In genomic region chr19:11096210-11096841, GRCh38 we compare ENCODE assay signal across 8 cellular contexts. TPM values are rescaled to one million over a fixed set of nuclear protein-coding genes. Genes with fewer than 3 reads are reported as not detected.
DNase-seq lines count a peak whose midpoint lies in the region; ATAC-seq and TF ChIP-seq lines count a peak whose summit lies in the region.

No MANE protein-coding gene starts in this region.

- DNase-seq in Calu3 = no peak
- DNase-seq in Panc1 (ENCODE audit: low read depth, low spot score) = no peak
- no peak for DNase-seq in central memory CD8-positive, alpha-beta T cell (ENCODE audit: low spot score in 2 of 2)
- DNase-seq in erythroblast (lab: John Stamatoyannopoulos, UW) = no peak

- peak; percentile 54 for ATAC-seq in GM21786 (IDR thresholded peaks at IDR 0.05; ENCODE audit: unreplicated experiment)
- ATAC-seq in Panc1 = no peak
- peak; percentile 12 for ATAC-seq in central memory CD8-positive, alpha-beta T cell (replicated peaks; ENCODE audit: extremely low read depth, poor library complexity, severe bottlenecking)
- no peak for ATAC-seq in GM19395 (IDR thresholded peaks at IDR 0.05; ENCODE audit: unreplicated experiment)
- ATAC-seq in GM21367 (IDR thresholded peaks at IDR 0.05; ENCODE audit: unreplicated experiment) = no peak

- POLR2A ChIA-PET in Panc1 (lab: Charles Lee) = no interaction called here

- H3K27ac ChIP-seq in Panc1 (ENCODE audit: low read length) (peak overlapping the region; percentile 39; the same call in 1 of the 2 replicates), mucosa of rectum (ENCODE audit: low read depth in 2 of 2, low read length in 2 of 2) (peak overlapping the region; percentile 83 to 95)

- no peaks in the 10 kb centered on the region for H3K9me3 ChIP-seq in Panc1 (ENCODE audit: control insufficient read depth, insufficient read depth, low read depth, low read length)
- no peaks in the 10 kb centered on the region for H3K9me3 ChIP-seq in mucosa of rectum (ENCODE audit: control insufficient read depth in 2 of 2, low read length in 2 of 2)

- peaks cover 95% of the 10 kb centered on the region for H3K36me3 Mint-ChIP-seq in Calu3 (ENCODE audit: insufficient read depth, unreplicated experiment)
- peaks cover 40% of the 10 kb centered on the region for H3K36me3 Mint-ChIP-seq in central memory CD8-positive, alpha-beta T cell (ENCODE audit: insufficient read depth)

- peaks cover 2% of the 10 kb centered on the region; the same call in 1 of the 2 replicates for H3K36me3 ChIP-seq in Panc1 (ENCODE audit: control insufficient read depth, insufficient read depth, low read length)
- H3K36me3 ChIP-seq in mucosa of rectum (ENCODE audit: control insufficient read depth in 2 of 2, insufficient read depth in 2 of 2, low read length in 2 of 2) = peaks cover 0 to 6% of the 10 kb centered on the region in 2 donors

- H3K9ac ChIP-seq in mucosa of rectum (ENCODE audit: low read depth in 1 of 2, low read length in 2 of 2) = peak overlapping the region in 1 of 2 donors; percentile 31

- intact Hi-C loops in Calu3 (cut with micrococcal nuclease; ENCODE audit: unreplicated experiment) = no loop called here
- intact Hi-C loops in Panc1 (cut with micrococcal nuclease; ENCODE audit: unreplicated experiment) = no loop called here

- H3K4me3 Mint-ChIP-seq in Calu3 (ENCODE audit: low read depth, unreplicated experiment) = peak overlapping the region; percentile 84
- H3K4me3 Mint-ChIP-seq in central memory CD8-positive, alpha-beta T cell = peak overlapping the region; percentile 64

- TF ChIP-seq POLR2A in erythroblast (IDR thresholded peaks at IDR 0.05; ENCODE audit: low read length) = no peak

- peaks cover 34% of the 10 kb centered on the region for H3K4me1 ChIP-seq in Panc1 (ENCODE audit: control insufficient read depth, insufficient read depth, low read length)
- H3K4me1 ChIP-seq in mucosa of rectum (ENCODE audit: control insufficient read depth in 2 of 2, insufficient read depth in 2 of 2, low read length in 2 of 2) = peaks cover 29 to 32% of the 10 kb centered on the region in 2 donors

- BruUV-seq in Calu3 (replicated peaks; lab: Mats Ljungman, UMichigan) = no TSS peak
- BruUV-seq in Panc1 (replicated peaks; lab: Mats Ljungman, UMichigan) = no TSS peak

- CTCF ChIA-PET in Calu3 (lab: Charles Lee) (no interaction called here), Panc1 (lab: Charles Lee) (no interaction called here)

- H3K4me3 ChIP-seq in Panc1 (ENCODE audit: low read depth in 2 of 2, low read length in 2 of 2) = no peak overlapping the region
- peak overlapping the region in 1 of 2 donors; percentile 37 for H3K4me3 ChIP-seq in mucosa of rectum (ENCODE audit: low read length in 2 of 2)

- H3K9me3 Mint-ChIP-seq in Calu3 (ENCODE audit: low read depth, unreplicated experiment) = no peaks in the 10 kb centered on the region
- no peaks in the 10 kb centered on the region for H3K9me3 Mint-ChIP-seq in central memory CD8-positive, alpha-beta T cell

- H3K27ac Mint-ChIP-seq in Calu3 (ENCODE audit: unreplicated experiment) = peak overlapping the region; percentile 99
- peak overlapping the region; percentile 94 for H3K27ac Mint-ChIP-seq in central memory CD8-positive, alpha-beta T cell (ENCODE audit: low read depth)

- peaks cover 15% of the 10 kb centered on the region for H3K4me1 Mint-ChIP-seq in Calu3 (ENCODE audit: low read depth, unreplicated experiment)
- peaks cover 38% of the 10 kb centered on the region for H3K4me1 Mint-ChIP-seq in central memory CD8-positive, alpha-beta T cell

- H3K27me3 Mint-ChIP-seq in Calu3 (ENCODE audit: unreplicated experiment) = no peaks in the 10 kb centered on the region
- no peaks in the 10 kb centered on the region for H3K27me3 Mint-ChIP-seq in central memory CD8-positive, alpha-beta T cell

- TF ChIP-seq CTCF in Calu3 (IDR thresholded peaks at IDR 0.05; ENCODE audit: unreplicated experiment) = no peak
- no peak for TF ChIP-seq CTCF in Panc1 (IDR thresholded peaks at IDR 0.05)

- H3K27me3 ChIP-seq in Panc1 (ENCODE audit: control insufficient read depth, insufficient read depth, low read length) (no peaks in the 10 kb centered on the region), mucosa of rectum (ENCODE audit: control insufficient read depth in 2 of 2, insufficient read depth in 2 of 2, low read length in 2 of 2) (no peaks in the 10 kb centered on the region)

- in situ Hi-C loops in Panc1 (cut with HindIII; ENCODE audit: low pct_unique_long_range_greater_than_20kb, low sequenced_read_pairs) = no loop called here

RNA-seq across cellular contexts. Expression of gene LDLR, which starts 7.1 kb away (rescaled TPM):
- 289 and 294 TPM in 2 replicates for total RNA-seq in Calu3 (2022)
- 203 TPM for total RNA-seq in Panc1 (2021; ENCODE audit: unreplicated experiment)
- 110 TPM for polyA plus RNA-seq in Panc1 (2012; ENCODE audit: insufficient read length)

RNA-seq across cellular contexts. Expression of gene SPC24, which starts 59.3 kb away (rescaled TPM):
- 31.8 and 36.4 TPM in 2 replicates for total RNA-seq in Calu3 (2022)
- 50.6 TPM for total RNA-seq in Panc1 (2021; ENCODE audit: unreplicated experiment)
- polyA plus RNA-seq in Panc1 (2012; ENCODE audit: insufficient read length) = 26.9 TPM

Comparison
In these comparisons a context has a peak if more than half of its experiments do, and no peak if none do; other contexts are left out.
1. ATAC-seq: peak in GM21786 (single experiment) and central memory CD8-positive, alpha-beta T cell (single experiment); none in Panc1 (single experiment), GM19395 (single experiment) and GM21367 (single experiment).